15 cellular contexts compared by ENCODE assay signal in genomic region chr1:192830596-192831241, GRCh38. TPM values are rescaled to one million over a fixed set of nuclear protein-coding genes. Genes with fewer than 3 reads are reported as not detected.
DNase-seq lines count a peak whose midpoint lies in the region; ATAC-seq and TF ChIP-seq lines count a peak whose summit lies in the region.
"Had no signal": no experiment of that assay in that cellular context is flagged by ENCODE, and none has a peak within 500 bp of the region (broad histone marks: within the 10 kb centered on the region; RNA-seq: fewer than 3 reads in every experiment).

No MANE protein-coding gene starts in this region.

- H3K56ac ChIP-seq in mesendoderm (ENCODE audit: low read length) = no peak overlapping the region

- H3K27me3 Mint-ChIP-seq in HFFc6 (ENCODE audit: insufficient read depth) (peaks cover 1% of the 10 kb centered on the region; the same call in 1 of the 2 replicates), WTC11 (ENCODE audit: low read depth) (no peaks in the 10 kb centered on the region), T-cell (peaks cover 13 to 21% of the 10 kb centered on the region in 2 donors)

- CTCF ChIA-PET in WTC11 (lab: Charles Lee) = no interaction called here
- CTCF ChIA-PET in T-cell (lab: Charles Lee) = no interaction called here

- no peak overlapping the region for H3K18ac ChIP-seq in mesendoderm (ENCODE audit: low read length)

- H3K9ac ChIP-seq in mesendoderm (ENCODE audit: low read length) = no peak overlapping the region

- no peaks in the 10 kb centered on the region for H3K36me3 Mint-ChIP-seq in HFFc6 (ENCODE audit: low read depth)
- no peaks in the 10 kb centered on the region for H3K36me3 Mint-ChIP-seq in WTC11
- H3K36me3 Mint-ChIP-seq in T-cell = no peaks in the 10 kb centered on the region
- H3K36me3 Mint-ChIP-seq: CD14-positive monocyte had no signal

- no peaks in the 10 kb centered on the region for H3K36me3 ChIP-seq in mesendoderm (ENCODE audit: control insufficient read depth, insufficient read depth, low read length)
- H3K36me3 ChIP-seq: Peyer's patch had no signal

- H3K79me2 ChIP-seq in mesendoderm (ENCODE audit: control insufficient read depth, insufficient read depth, low read length) = no peaks in the 10 kb centered on the region

- WGBS in mesendoderm (ENCODE audit: extremely low coverage, insufficient coverage, low lambda C conversion rate) = no CpG with 5 or more reads among the region's 6 CpGs

- H3K4me2 ChIP-seq in mesendoderm (ENCODE audit: low read length) = no peak overlapping the region

- TF ChIP-seq CTCF in HFFc6 (IDR thresholded peaks at IDR 0.05) = no peak
- no peak for TF ChIP-seq CTCF in WTC11 (IDR thresholded peaks at IDR 0.05)

- no peak overlapping the region for H3K4me3 ChIP-seq in mesendoderm (ENCODE audit: low read length)
- H3K4me3 ChIP-seq: Peyer's patch, SK-N-MC had no signal

- H3K4me3 Mint-ChIP-seq in HFFc6 = no peak overlapping the region
- H3K4me3 Mint-ChIP-seq in WTC11 = no peak overlapping the region
- no peak overlapping the region for H3K4me3 Mint-ChIP-seq in T-cell
- H3K4me3 Mint-ChIP-seq: CD14-positive monocyte had no signal

- peaks cover 2% of the 10 kb centered on the region for H3K4me1 ChIP-seq in mesendoderm (ENCODE audit: control insufficient read depth, low read depth, low read length)
- H3K4me1 ChIP-seq: Peyer's patch had no signal

- no peak overlapping the region for H2BK5ac ChIP-seq in mesendoderm (ENCODE audit: low read length)

- H3K4ac ChIP-seq in mesendoderm (ENCODE audit: low read depth, low read length) = no peak overlapping the region

- H3K9me3 Mint-ChIP-seq in HFFc6 (no peaks in the 10 kb centered on the region), WTC11 (peaks cover 5% of the 10 kb centered on the region; the same call in 1 of the 2 replicates), T-cell (no peaks in the 10 kb centered on the region)

- no peak overlapping the region for H2AK5ac ChIP-seq in mesendoderm (ENCODE audit: low read length)

- no peak overlapping the region for H4K8ac ChIP-seq in mesendoderm (ENCODE audit: low read depth, low read length)

- DNase-seq in HFFc6 (no peak), WTC11 (ENCODE audit: low spot score) (no peak), mesendoderm (peak; percentile 27), renal cortical epithelial cell (ENCODE audit: low read depth) (peak; percentile 35), T-cell (no peak), NCI-H1694 treated with DMSO at 0.1 percent for 48 hours (lab: John Stamatoyannopoulos, UW) (no peak)
- no peak for DNase-seq in effector CD8-positive, alpha-beta T cell (lab: John Stamatoyannopoulos, UW)
- DNase-seq: GF-D8, NCI-H187 treated with DMSO at 0.1 percent for 48 hours, NCI-H82, Peyer's patch had no signal

- no peaks in the 10 kb centered on the region for H3K79me1 ChIP-seq in mesendoderm (ENCODE audit: low read length)

- peak overlapping the region; percentile 80; the same call in 1 of the 2 replicates for H3K27ac Mint-ChIP-seq in HFFc6
- H3K27ac Mint-ChIP-seq in WTC11 = no peak overlapping the region
- H3K27ac Mint-ChIP-seq in T-cell = no peak overlapping the region

- H4K5ac ChIP-seq in mesendoderm (ENCODE audit: low read length) = no peak overlapping the region

- no peak overlapping the region for H3K23ac ChIP-seq in mesendoderm (ENCODE audit: low read length)

- no peak overlapping the region for H3K27ac ChIP-seq in mesendoderm (ENCODE audit: low read depth, low read length)
- H3K27ac ChIP-seq: HL-60, Peyer's patch, SK-N-MC had no signal

- H3K4me1 Mint-ChIP-seq in HFFc6 (ENCODE audit: low read depth) (peaks cover 39% of the 10 kb centered on the region), WTC11 (peaks cover 45% of the 10 kb centered on the region), T-cell (no peaks in the 10 kb centered on the region)

- no peak overlapping the region for H2BK15ac ChIP-seq in mesendoderm (replicated peaks; ENCODE audit: low read depth)

- POLR2A ChIA-PET in WTC11 (lab: Charles Lee) (no interaction called here), T-cell (lab: Charles Lee) (interaction anchor here in 1 of 2 donors (0.6 kb wide), 1 partner anchor 19 kb away, joined by 3 read pairs; no protein-coding TSS in a partner anchor)

- H2BK120ac ChIP-seq in mesendoderm (ENCODE audit: low read depth, low read length) = no peak overlapping the region

- ATAC-seq in WTC11 = peak; percentile 72
- ATAC-seq in T-cell (replicated peaks in 1 of 4) = no peak
- ATAC-seq: Right ventricle myocardium inferior had no signal

- no peaks in the 10 kb centered on the region for H3K27me3 ChIP-seq in mesendoderm (ENCODE audit: insufficient read depth, low read length, poor library complexity)
- H3K27me3 ChIP-seq: Peyer's patch had no signal

TF ChIP-seq in WTC11, 78 proteins besides CTCF, POLR2A, EP300 and RAD21:
- TF ChIP-seq ZNF121 (CRISPR knock-in tag; IDR thresholded peaks at IDR 0.05) = no peak
- TF ChIP-seq, protein P1, sequence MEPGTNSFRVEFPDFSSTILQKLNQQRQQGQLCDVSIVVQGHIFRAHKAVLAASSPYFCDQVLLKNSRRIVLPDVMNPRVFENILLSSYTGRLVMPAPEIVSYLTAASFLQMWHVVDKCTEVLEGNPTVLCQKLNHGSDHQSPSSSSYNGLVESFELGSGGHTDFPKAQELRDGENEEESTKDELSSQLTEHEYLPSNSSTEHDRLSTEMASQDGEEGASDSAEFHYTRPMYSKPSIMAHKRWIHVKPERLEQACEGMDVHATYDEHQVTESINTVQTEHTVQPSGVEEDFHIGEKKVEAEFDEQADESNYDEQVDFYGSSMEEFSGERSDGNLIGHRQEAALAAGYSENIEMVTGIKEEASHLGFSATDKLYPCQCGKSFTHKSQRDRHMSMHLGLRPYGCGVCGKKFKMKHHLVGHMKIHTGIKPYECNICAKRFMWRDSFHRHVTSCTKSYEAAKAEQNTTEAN (CRISPR knock-in tag; IDR thresholded peaks at IDR 0.05) = no peak
- no peak for TF ChIP-seq NFE2L1 (CRISPR knock-in tag; IDR thresholded peaks at IDR 0.05)

RNA-seq across cellular contexts. Expression of gene RGS2, which starts 21.9 kb away (rescaled TPM):
- 1 to 10 TPM; 4.4 to 7.6 (median 5.9) TPM for total RNA-seq in HFFc6 (2021; fragmentation: NEBNext Ultra II Directional; extraction: Animal tissue kit (Norgen Biotek cat#: 25700))
- 13.1 to 19.1 TPM (median 18.7 TPM) in 3 replicates for total RNA-seq in WTC11 (2021)
- polyA plus RNA-seq in mesendoderm (2013, experiment 1 of 2) = 22.1 TPM
- polyA plus RNA-seq in mesendoderm (2013, experiment 2 of 2) = 21.5 TPM
- 8.3 and 9.6 TPM in 2 replicates for total RNA-seq in renal cortical epithelial cell
- 100 to 1,000 TPM in 1 of 5 donors, 10 to 100 TPM in 4; 13.9 to 129 (median 20.7) TPM for total RNA-seq in T-cell

Comparison
In these comparisons a context has a peak if more than half of its experiments do, and no peak if none do; other contexts are left out.
1. DNase-seq: peak in mesendoderm (single experiment) and renal cortical epithelial cell (single experiment); none in HFFc6 (single experiment), WTC11 (single experiment), T-cell (0 of 34), effector CD8-positive, alpha-beta T cell (single experiment) and NCI-H1694 treated with DMSO at 0.1 percent for 48 hours (single experiment).